In the genomic region with DNA sequence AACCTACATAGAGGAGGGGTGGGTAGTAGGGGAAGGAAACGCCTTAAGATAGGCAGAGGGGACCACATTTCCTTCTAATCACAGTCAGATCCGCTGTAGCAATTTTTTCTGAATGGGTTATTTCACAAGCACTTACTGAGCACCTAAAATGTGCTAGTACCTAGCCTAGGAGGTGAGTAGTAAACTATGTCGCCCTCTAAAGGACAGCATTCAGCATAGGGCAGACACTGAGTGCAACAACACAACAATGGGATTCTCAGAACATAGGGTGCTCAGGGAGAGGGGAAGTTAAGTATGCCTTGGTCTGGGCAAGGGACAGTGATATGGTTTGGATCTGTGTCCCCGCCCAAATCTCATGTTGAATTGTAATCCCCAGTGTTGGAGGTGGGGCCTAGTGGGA, we compare ENCODE assay signal across 1 cellular context.
TF ChIP-seq lines count a peak whose summit lies in the region.

No MANE protein-coding gene starts in this region.

TF ChIP-seq in SK-N-SH, 30 proteins besides CTCF, POLR2A, EP300 and RAD21 (continued from another document):
- TF ChIP-seq, protein P1, sequence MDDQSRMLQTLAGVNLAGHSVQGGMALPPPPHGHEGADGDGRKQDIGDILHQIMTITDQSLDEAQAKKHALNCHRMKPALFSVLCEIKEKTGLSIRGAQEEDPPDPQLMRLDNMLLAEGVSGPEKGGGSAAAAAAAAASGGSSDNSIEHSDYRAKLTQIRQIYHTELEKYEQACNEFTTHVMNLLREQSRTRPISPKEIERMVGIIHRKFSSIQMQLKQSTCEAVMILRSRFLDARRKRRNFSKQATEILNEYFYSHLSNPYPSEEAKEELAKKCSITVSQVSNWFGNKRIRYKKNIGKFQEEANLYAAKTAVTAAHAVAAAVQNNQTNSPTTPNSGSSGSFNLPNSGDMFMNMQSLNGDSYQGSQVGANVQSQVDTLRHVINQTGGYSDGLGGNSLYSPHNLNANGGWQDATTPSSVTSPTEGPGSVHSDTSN (IDR thresholded peaks at IDR 0.05): no peak
- TF ChIP-seq NRF1 (IDR thresholded peaks at IDR 0.05; ENCODE audit: low read depth, low read length) (no peak), EZH2phosphoT487 (IDR thresholded peaks at IDR 0.05; ENCODE audit: borderline replicate concordance, low read depth) (no peak), NFIC (IDR thresholded peaks at IDR 0.05; ENCODE audit: borderline replicate concordance) (no peak), MEF2A (IDR thresholded peaks at IDR 0.05; ENCODE audit: borderline replicate concordance, low read depth) (no peak), ELF1 (IDR thresholded peaks at IDR 0.05) (no peak), GATA2 (CRISPR knock-in tag; IDR thresholded peaks at IDR 0.05) (no peak), POLR2AphosphoS5 (IDR thresholded peaks at IDR 0.05; ENCODE audit: low read depth, low read length) (no peak), FOXJ3 (CRISPR knock-in tag; IDR thresholded peaks at IDR 0.05) (no peak)
- TF ChIP-seq, protein P2, sequence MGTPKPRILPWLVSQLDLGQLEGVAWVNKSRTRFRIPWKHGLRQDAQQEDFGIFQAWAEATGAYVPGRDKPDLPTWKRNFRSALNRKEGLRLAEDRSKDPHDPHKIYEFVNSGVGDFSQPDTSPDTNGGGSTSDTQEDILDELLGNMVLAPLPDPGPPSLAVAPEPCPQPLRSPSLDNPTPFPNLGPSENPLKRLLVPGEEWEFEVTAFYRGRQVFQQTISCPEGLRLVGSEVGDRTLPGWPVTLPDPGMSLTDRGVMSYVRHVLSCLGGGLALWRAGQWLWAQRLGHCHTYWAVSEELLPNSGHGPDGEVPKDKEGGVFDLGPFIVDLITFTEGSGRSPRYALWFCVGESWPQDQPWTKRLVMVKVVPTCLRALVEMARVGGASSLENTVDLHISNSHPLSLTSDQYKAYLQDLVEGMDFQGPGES (IDR thresholded peaks at IDR 0.05; ENCODE audit: low read depth, low read length): no peak
- TF ChIP-seq, protein P3, sequence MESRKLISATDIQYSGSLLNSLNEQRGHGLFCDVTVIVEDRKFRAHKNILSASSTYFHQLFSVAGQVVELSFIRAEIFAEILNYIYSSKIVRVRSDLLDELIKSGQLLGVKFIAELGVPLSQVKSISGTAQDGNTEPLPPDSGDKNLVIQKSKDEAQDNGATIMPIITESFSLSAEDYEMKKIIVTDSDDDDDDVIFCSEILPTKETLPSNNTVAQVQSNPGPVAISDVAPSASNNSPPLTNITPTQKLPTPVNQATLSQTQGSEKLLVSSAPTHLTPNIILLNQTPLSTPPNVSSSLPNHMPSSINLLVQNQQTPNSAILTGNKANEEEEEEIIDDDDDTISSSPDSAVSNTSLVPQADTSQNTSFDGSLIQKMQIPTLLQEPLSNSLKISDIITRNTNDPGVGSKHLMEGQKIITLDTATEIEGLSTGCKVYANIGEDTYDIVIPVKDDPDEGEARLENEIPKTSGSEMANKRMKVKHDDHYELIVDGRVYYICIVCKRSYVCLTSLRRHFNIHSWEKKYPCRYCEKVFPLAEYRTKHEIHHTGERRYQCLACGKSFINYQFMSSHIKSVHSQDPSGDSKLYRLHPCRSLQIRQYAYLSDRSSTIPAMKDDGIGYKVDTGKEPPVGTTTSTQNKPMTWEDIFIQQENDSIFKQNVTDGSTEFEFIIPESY (IDR thresholded peaks at IDR 0.05; ENCODE audit: borderline replicate concordance, low read depth): no peak
- TF ChIP-seq, protein P4, sequence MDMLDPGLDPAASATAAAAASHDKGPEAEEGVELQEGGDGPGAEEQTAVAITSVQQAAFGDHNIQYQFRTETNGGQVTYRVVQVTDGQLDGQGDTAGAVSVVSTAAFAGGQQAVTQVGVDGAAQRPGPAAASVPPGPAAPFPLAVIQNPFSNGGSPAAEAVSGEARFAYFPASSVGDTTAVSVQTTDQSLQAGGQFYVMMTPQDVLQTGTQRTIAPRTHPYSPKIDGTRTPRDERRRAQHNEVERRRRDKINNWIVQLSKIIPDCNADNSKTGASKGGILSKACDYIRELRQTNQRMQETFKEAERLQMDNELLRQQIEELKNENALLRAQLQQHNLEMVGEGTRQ (IDR thresholded peaks at IDR 0.05; ENCODE audit: borderline replicate concordance, low read depth, low read length): no peak
TF ChIP-seq in SK-N-SH: peak in this region for 0.
